25 cellular contexts compared by ENCODE assay signal in genomic region chr10:43278216-43278615, GRCh38. TPM values are rescaled to one million over a fixed set of nuclear protein-coding genes. Genes with fewer than 3 reads are reported as not detected.
"Had no signal": no experiment of that assay in that cellular context is flagged by ENCODE, and none has a peak within 500 bp of the region (broad histone marks: within the 10 kb centered on the region; RNA-seq: fewer than 3 reads in every experiment).

No MANE protein-coding gene starts in this region.

- H3K27ac ChIP-seq: VCaP had no signal

- H3K9me3 Mint-ChIP-seq: activated CD8-positive, alpha-beta T cell treated with anti-CD3 and anti-CD28 coated beads for 36 hours; activated naive CD4-positive, alpha-beta T cell treated with anti-CD3 and anti-CD28 coated beads for 36 hours; activated T-helper 17 cell treated with anti-CD3 and anti-CD28 coated beads, Interleukin-2, amount 50 U/mL, for 72 hours had no signal

- H3K4me1 Mint-ChIP-seq: activated CD4-positive, alpha-beta T cell treated with anti-CD3 and anti-CD28 coated beads for 36 hours; activated T-helper 17 cell treated with anti-CD3 and anti-CD28 coated beads, Interleukin-2, amount 50 U/mL, for 72 hours; IgD-negative memory B cell had no signal

- H3K36me3 Mint-ChIP-seq: activated naive CD8-positive, alpha-beta T cell; IgD-negative memory B cell had no signal

- H3K4me3 Mint-ChIP-seq: activated CD4-positive, alpha-beta T cell treated with anti-CD3 and anti-CD28 coated beads for 36 hours; activated CD8-positive, alpha-beta T cell treated with anti-CD3 and anti-CD28 coated beads for 36 hours; activated naive CD4-positive, alpha-beta T cell treated with anti-CD3 and anti-CD28 coated beads for 36 hours; activated naive CD8-positive, alpha-beta T cell; activated T-helper 17 cell treated with anti-CD3 and anti-CD28 coated beads, Interleukin-2, amount 50 U/mL, for 72 hours; IgD-negative memory B cell had no signal

- DNase-seq: activated CD4-positive, alpha-beta T cell treated with anti-CD3 and anti-CD28 coated beads for 36 hours; activated CD4-positive, CD25-positive, alpha-beta regulatory T cell; activated CD8-positive, alpha-beta T cell treated with anti-CD3 and anti-CD28 coated beads for 36 hours; activated gamma-delta T cell; activated naive CD4-positive, alpha-beta T cell treated with anti-CD3 and anti-CD28 coated beads for 36 hours; activated T-cell treated with anti-CD3 and anti-CD28 coated beads for 4 hours; activated T-cell treated with anti-CD3 and anti-CD28 coated beads, Interleukin-2, amount 50 U/mL, for 48 hours; anterior cingulate cortex; central memory CD4-positive, alpha-beta T cell; KG1; NCI-H1105 treated with DMSO at 0.1 percent for 48 hours; NCI-H1436 treated with DMSO at 0.1 percent for 48 hours; NCI-H187; NCI-H2081; NCI-H510A treated with DMSO at 0.1 percent for 48 hours; NCI-H69; SHP77 treated with DMSO at 0.1 percent for 48 hours; T-helper 2 cell; T1000 had no signal

- ATAC-seq: activated CD4-positive, alpha-beta T cell treated with anti-CD3 and anti-CD28 coated beads for 36 hours; activated CD8-positive, alpha-beta T cell treated with anti-CD3 and anti-CD28 coated beads for 36 hours; activated T-helper 17 cell treated with anti-CD3 and anti-CD28 coated beads, Interleukin-2, amount 50 U/mL, for 72 hours had no signal

- H3K27ac Mint-ChIP-seq: activated CD4-positive, alpha-beta T cell treated with anti-CD3 and anti-CD28 coated beads for 36 hours; activated CD8-positive, alpha-beta T cell treated with anti-CD3 and anti-CD28 coated beads for 36 hours; activated naive CD4-positive, alpha-beta T cell treated with anti-CD3 and anti-CD28 coated beads for 36 hours; activated naive CD8-positive, alpha-beta T cell; activated T-helper 17 cell treated with anti-CD3 and anti-CD28 coated beads, Interleukin-2, amount 50 U/mL, for 72 hours; IgD-negative memory B cell had no signal

RNA-seq across cellular contexts. Expression of gene RASGEF1A, which starts 11.4 kb away (rescaled TPM):
- total RNA-seq: activated naive CD4-positive, alpha-beta T cell treated with anti-CD3 and anti-CD28 coated beads for 36 hours; LHCN-M2; M059J had no signal
